Comparison of ENCODE assay signal across 9 cellular contexts in genomic region chr2:122960727-122961641, GRCh38.
DNase-seq lines count a peak whose midpoint lies in the region; ATAC-seq and TF ChIP-seq lines count a peak whose summit lies in the region.
"Had no signal": no experiment of that assay in that cellular context is flagged by ENCODE, and none has a peak within 500 bp of the region (broad histone marks: within the 10 kb centered on the region; RNA-seq: fewer than 3 reads in every experiment).

No MANE protein-coding gene starts in this region.

- H3K27ac Mint-ChIP-seq in CD14-positive monocyte, result no peak overlapping the region
- H3K27ac Mint-ChIP-seq: endodermal cell had no signal

- ATAC-seq in GM19351 (IDR thresholded peaks at IDR 0.05; ENCODE audit: unreplicated experiment), result no peak

- peaks cover 0 to 2% (median 0%) of the 10 kb centered on the region in 3 donors for H3K27me3 Mint-ChIP-seq in CD14-positive monocyte (ENCODE audit: low read depth in 3 of 3)

- intact Hi-C loops in CD14-positive monocyte (cut with micrococcal nuclease), result no loop called here

- H3K4me3 Mint-ChIP-seq in CD14-positive monocyte, result no peak overlapping the region
- H3K4me3 Mint-ChIP-seq: endodermal cell had no signal

- H3K36me3 Mint-ChIP-seq in CD14-positive monocyte, result no peaks in the 10 kb centered on the region

- no peaks in the 10 kb centered on the region for H3K4me1 Mint-ChIP-seq in CD14-positive monocyte
- H3K4me1 Mint-ChIP-seq: endodermal cell had no signal

- TF ChIP-seq CTCF in CD14-positive monocyte (IDR thresholded peaks at IDR 0.05), result no peak

- peaks cover 0 to 11% (median 3%) of the 10 kb centered on the region in 7 donors for H3K9me3 Mint-ChIP-seq in CD14-positive monocyte
- H3K9me3 Mint-ChIP-seq: endodermal cell had no signal

- DNase-seq in HT1080 (ENCODE audit: low read depth) (peak; percentile 91), NCI-H2196 treated with DMSO at 0.1 percent for 48 hours (lab: John Stamatoyannopoulos, UW; ENCODE audit: unreplicated experiment) (peak; percentile 83), astrocyte of the hippocampus (ENCODE audit: low read depth, low spot score) (peak; percentile 82), renal cortical epithelial cell (ENCODE audit: low read depth) (peak; percentile 92), CD14-positive monocyte (ENCODE audit: low spot score) (no peak), CD1c-positive myeloid dendritic cell (ENCODE audit: extremely low spot score) (no peak)
- no peak for DNase-seq in activated CD4-positive, alpha-beta T cell treated with anti-CD3 and anti-CD28 coated beads for 48 hours
- DNase-seq: endodermal cell had no signal

Comparison
In these comparisons a context has a peak if more than half of its experiments do, and no peak if none do; other contexts are left out.
1. DNase-seq: peak in HT1080 (single experiment), NCI-H2196 treated with DMSO at 0.1 percent for 48 hours (single experiment), astrocyte of the hippocampus (single experiment) and renal cortical epithelial cell (single experiment); none in activated CD4-positive, alpha-beta T cell treated with anti-CD3 and anti-CD28 coated beads for 48 hours (single experiment), CD14-positive monocyte (single experiment) and CD1c-positive myeloid dendritic cell (single experiment).